Comparison of ENCODE assay signal across 19 cellular contexts in genomic region chr14:77908847-77909246, GRCh38.
"Had no signal": no experiment of that assay in that cellular context is flagged by ENCODE, and none has a peak within 500 bp of the region (broad histone marks: within the 10 kb centered on the region; RNA-seq: fewer than 3 reads in every experiment).

No MANE protein-coding gene starts in this region.

- H3K27ac Mint-ChIP-seq: activated naive CD8-positive, alpha-beta T cell treated with anti-CD3 and anti-CD28 coated beads, Interleukin-2, amount 50 U/mL, for 24 hours; natural killer cell had no signal

- H3K4me2 ChIP-seq: hepatocyte had no signal

- H3K27me3 Mint-ChIP-seq: activated naive CD8-positive, alpha-beta T cell treated with anti-CD3 and anti-CD28 coated beads, Interleukin-2, amount 50 U/mL, for 24 hours had no signal

- ATAC-seq: activated naive CD8-positive, alpha-beta T cell treated with anti-CD3 and anti-CD28 coated beads, Interleukin-2, amount 50 U/mL, for 24 hours; natural killer cell; right lobe of liver had no signal

- H3K36me3 ChIP-seq: right lobe of liver had no signal

- H3K4me1 Mint-ChIP-seq: activated naive CD8-positive, alpha-beta T cell treated with anti-CD3 and anti-CD28 coated beads, Interleukin-2, amount 50 U/mL, for 24 hours had no signal

- H3K9me3 Mint-ChIP-seq: activated naive CD8-positive, alpha-beta T cell treated with anti-CD3 and anti-CD28 coated beads, Interleukin-2, amount 50 U/mL, for 24 hours; natural killer cell had no signal

- H3K4me1 ChIP-seq: left ventricle myocardium inferior, right lobe of liver, tibial nerve had no signal

- H3K27ac ChIP-seq: hepatocyte, left ventricle myocardium inferior, right lobe of liver had no signal

- H2AFZ ChIP-seq: hepatocyte had no signal

- H3K9me3 ChIP-seq: right lobe of liver, tibial nerve had no signal

- H3K79me2 ChIP-seq: hepatocyte had no signal

- DNase-seq: activated CD4-positive, alpha-beta T cell treated with anti-CD3 and anti-CD28 coated beads for 4 hours; activated CD4-positive, alpha-beta T cell treated with anti-CD3 and anti-CD28 coated beads, Interleukin-2, amount 50 U/mL, for 48 hours; activated CD4-positive, CD25-positive, alpha-beta regulatory T cell; activated effector memory CD4-positive, alpha-beta T cell treated with Interleukin-2 at 50 U/mL for 16 hours; activated naive CD4-positive, alpha-beta T cell treated with Interleukin-2 at 50 U/mL for 16 hours; activated naive CD8-positive, alpha-beta T cell treated with anti-CD3 and anti-CD28 coated beads, Interleukin-2, amount 50 U/mL, for 24 hours; amygdala; central memory CD4-positive, alpha-beta T cell; islet precursor cell; left ventricle myocardium inferior; mesendoderm; natural killer cell; right lobe of liver; stimulated activated CD4-positive, alpha-beta T cell treated with anti-CD3 and anti-CD28 coated beads, Interleukin-2, amount 100 ng/mL, for 48 hours; stimulated activated naive CD4-positive, alpha-beta T cell treated with Interleukin-2 at 50 U/mL for 16 hours; T1000 had no signal

- H3K27me3 ChIP-seq: hepatocyte, right lobe of liver, tibial nerve had no signal

- H3K36me3 Mint-ChIP-seq: natural killer cell had no signal

- H3K4me3 ChIP-seq: hepatocyte, left ventricle myocardium inferior, lung, right lobe of liver, tibial nerve had no signal

- H3K4me3 Mint-ChIP-seq: activated naive CD8-positive, alpha-beta T cell treated with anti-CD3 and anti-CD28 coated beads, Interleukin-2, amount 50 U/mL, for 24 hours; natural killer cell had no signal
